17 cellular contexts compared by ENCODE assay signal in genomic region chr19:40057166-40057565, GRCh38. TPM values are rescaled to one million over a fixed set of nuclear protein-coding genes. Genes with fewer than 3 reads are reported as not detected.
DNase-seq lines count a peak whose midpoint lies in the region; ATAC-seq and TF ChIP-seq lines count a peak whose summit lies in the region.
"Had no signal": no experiment of that assay in that cellular context is flagged by ENCODE, and none has a peak within 500 bp of the region (broad histone marks: within the 10 kb centered on the region; RNA-seq: fewer than 3 reads in every experiment).

No MANE protein-coding gene starts in this region.

- H3K4me2 ChIP-seq in neural cell (ENCODE audit: low read length) = no peak overlapping the region

- peaks cover 22% of the 10 kb centered on the region for H3K9me3 ChIP-seq in neural cell (ENCODE audit: low read length)

- no peak for TF ChIP-seq EP300 in neural cell (conservative IDR thresholded peaks at IDR 0.05; ENCODE audit: poor library complexity, severe bottlenecking)

- H3K36me3 Mint-ChIP-seq in T-helper 1 cell treated with Interleukin-12 subunit alpha and Interleukin-12 subunit beta and Interleukin-4 antibody, amounts not matched to agents 30 μg/mL and 1 μg/mL, for 36 hours (ENCODE audit: low read depth) = peaks cover 33% of the 10 kb centered on the region
- H3K36me3 Mint-ChIP-seq in activated naive CD8-positive, alpha-beta T cell treated with anti-CD3 and anti-CD28 coated beads, Interleukin-2, amount 10 ng/mL, durations not matched to agents 7 days and 5 days = peaks cover 27% of the 10 kb centered on the region

- TF ChIP-seq CTCF in LNCaP clone FGC (IDR thresholded peaks at IDR 0.05; ENCODE audit: control insufficient read depth, extremely low read depth, insufficient read depth) (no peak), neural cell (IDR thresholded peaks at IDR 0.05; ENCODE audit: poor library complexity, severe bottlenecking) (no peak)

- H4K20me1 ChIP-seq in neural cell (ENCODE audit: insufficient read depth) = no peaks in the 10 kb centered on the region

- peak overlapping the region; percentile 99 for H3K4me3 Mint-ChIP-seq in T-helper 1 cell treated with Interleukin-12 subunit alpha and Interleukin-12 subunit beta and Interleukin-4 antibody, amounts not matched to agents 30 μg/mL and 1 μg/mL, for 36 hours
- peak overlapping the region; percentile 99 for H3K4me3 Mint-ChIP-seq in activated naive CD8-positive, alpha-beta T cell treated with anti-CD3 and anti-CD28 coated beads, Interleukin-2, amount 10 ng/mL, durations not matched to agents 7 days and 5 days

- H3F3A ChIP-seq in neural cell (ENCODE audit: insufficient read depth, low read length, poor library complexity, severe bottlenecking) = no peaks in the 10 kb centered on the region

- peaks cover 33% of the 10 kb centered on the region for H3K4me1 Mint-ChIP-seq in T-helper 1 cell treated with Interleukin-12 subunit alpha and Interleukin-12 subunit beta and Interleukin-4 antibody, amounts not matched to agents 30 μg/mL and 1 μg/mL, for 36 hours (ENCODE audit: low read depth)
- peaks cover 40% of the 10 kb centered on the region for H3K4me1 Mint-ChIP-seq in activated naive CD8-positive, alpha-beta T cell treated with anti-CD3 and anti-CD28 coated beads, Interleukin-2, amount 10 ng/mL, durations not matched to agents 7 days and 5 days

- peak overlapping the region; percentile 91 for H3K4me3 ChIP-seq in LNCaP clone FGC (ENCODE audit: low read depth, low read length)
- peak overlapping the region; percentile 84 for H3K4me3 ChIP-seq in neural cell (ENCODE audit: low read length)

- H3K9me2 ChIP-seq in neural cell (ENCODE audit: insufficient read depth, low read length) = no peaks in the 10 kb centered on the region

- H3K27ac ChIP-seq in neural cell (ENCODE audit: low read length) = no peak overlapping the region

- peaks cover 36% of the 10 kb centered on the region for H3K79me2 ChIP-seq in neural cell (replicated peaks; ENCODE audit: insufficient read depth, low read length)

- no peak overlapping the region for H2AFZ ChIP-seq in neural cell (ENCODE audit: low read depth, low read length)

- TF ChIP-seq RAD21 in neural cell (conservative IDR thresholded peaks at IDR 0.05) = no peak

- POLR2A ChIA-PET in activated naive CD8-positive, alpha-beta T cell treated with anti-CD3 and anti-CD28 coated beads, Interleukin-2, amount 10 ng/mL, durations not matched to agents 7 days and 5 days (lab: Charles Lee) = no interaction called here

- H3K27me3 Mint-ChIP-seq in T-helper 1 cell treated with Interleukin-12 subunit alpha and Interleukin-12 subunit beta and Interleukin-4 antibody, amounts not matched to agents 30 μg/mL and 1 μg/mL, for 36 hours (ENCODE audit: low read depth) = peaks cover 24% of the 10 kb centered on the region
- peaks cover 16% of the 10 kb centered on the region for H3K27me3 Mint-ChIP-seq in activated naive CD8-positive, alpha-beta T cell treated with anti-CD3 and anti-CD28 coated beads, Interleukin-2, amount 10 ng/mL, durations not matched to agents 7 days and 5 days

- no peak for ATAC-seq in activated naive CD8-positive, alpha-beta T cell treated with anti-CD3 and anti-CD28 coated beads, Interleukin-2, amount 10 ng/mL, durations not matched to agents 7 days and 5 days (ENCODE audit: low read depth)
- ATAC-seq in GM21786 (IDR thresholded peaks at IDR 0.05; ENCODE audit: unreplicated experiment) (no peak), HG03135 (IDR thresholded peaks at IDR 0.05; ENCODE audit: unreplicated experiment) (no peak)
- ATAC-seq: gastroesophageal sphincter, Right ventricle myocardium inferior had no signal

- no peaks in the 10 kb centered on the region for H3K36me3 ChIP-seq in neural cell (ENCODE audit: insufficient read depth, low read length)
- H3K36me3 ChIP-seq: gastroesophageal sphincter, upper lobe of left lung had no signal

- no peak for DNase-seq in T-helper 1 cell
- DNase-seq in LNCaP clone FGC (ENCODE audit: low read depth) = no peak
- DNase-seq in activated naive CD8-positive, alpha-beta T cell treated with anti-CD3 and anti-CD28 coated beads, Interleukin-2, amount 10 ng/mL, durations not matched to agents 7 days and 5 days = no peak
- DNase-seq in SIG-M5 treated with dmso at 0.1 percent for 504 hours (lab: John Stamatoyannopoulos, UW; ENCODE audit: unreplicated experiment) = no peak
- DNase-seq: 8988T; DMS53; HCEC 1CT; NCI-H1436; NCI-H510A; stimulated activated CD4-positive, alpha-beta T cell treated with anti-CD3 and anti-CD28 coated beads, Interleukin-12 subunit alpha, Interleukin-12 subunit beta, amount 100 ng/mL, for 4 hours; upper lobe of left lung had no signal

- H3K27me3 ChIP-seq in neural cell (ENCODE audit: insufficient read depth, low read depth, low read length) = no peaks in the 10 kb centered on the region
- H3K27me3 ChIP-seq: gastroesophageal sphincter, upper lobe of left lung had no signal

- H3K9ac ChIP-seq in neural cell (ENCODE audit: low read length) = no peak overlapping the region

- no peak overlapping the region for H3K27ac Mint-ChIP-seq in T-helper 1 cell treated with Interleukin-12 subunit alpha and Interleukin-12 subunit beta and Interleukin-4 antibody, amounts not matched to agents 30 μg/mL and 1 μg/mL, for 36 hours
- H3K27ac Mint-ChIP-seq in activated naive CD8-positive, alpha-beta T cell treated with anti-CD3 and anti-CD28 coated beads, Interleukin-2, amount 10 ng/mL, durations not matched to agents 7 days and 5 days = no peak overlapping the region

- peaks cover 45% of the 10 kb centered on the region for H3K9me3 Mint-ChIP-seq in T-helper 1 cell treated with Interleukin-12 subunit alpha and Interleukin-12 subunit beta and Interleukin-4 antibody, amounts not matched to agents 30 μg/mL and 1 μg/mL, for 36 hours
- peaks cover 27% of the 10 kb centered on the region for H3K9me3 Mint-ChIP-seq in activated naive CD8-positive, alpha-beta T cell treated with anti-CD3 and anti-CD28 coated beads, Interleukin-2, amount 10 ng/mL, durations not matched to agents 7 days and 5 days

TF ChIP-seq in neural cell, 6 proteins besides CTCF, POLR2A, EP300 and RAD21:
- TF ChIP-seq REST (IDR thresholded peaks at IDR 0.05; ENCODE audit: borderline replicate concordance) = no peak
- TF ChIP-seq SMC3 (conservative IDR thresholded peaks at IDR 0.05; ENCODE audit: poor library complexity) = no peak
- TF ChIP-seq MXI1 (conservative IDR thresholded peaks at IDR 0.05; ENCODE audit: poor library complexity, severe bottlenecking) = no peak
- no peak for TF ChIP-seq EZH2 (IDR thresholded peaks at IDR 0.05; ENCODE audit: borderline replicate concordance, insufficient read depth, low read length, poor library complexity, severe bottlenecking)
- TF ChIP-seq TAF1 (IDR thresholded peaks at IDR 0.05; ENCODE audit: low read depth) = no peak
- no peak for TF ChIP-seq POLR2AphosphoS5 (IDR thresholded peaks at IDR 0.05)

RNA-seq across cellular contexts. Expression of gene ZNF780B, which starts 1.1 kb away (rescaled TPM):
- total RNA-seq in activated naive CD8-positive, alpha-beta T cell treated with anti-CD3 and anti-CD28 coated beads, Interleukin-2, amount 10 ng/mL, durations not matched to agents 7 days and 5 days = 10 to 100 TPM; 35.6 to 39.4 TPM
- polyA plus RNA-seq in neural cell = 28.8 and 30.8 TPM in 2 replicates
- 101 and 105 TPM in 2 replicates for polyA minus RNA-seq in neural cell

RNA-seq across cellular contexts. Expression of gene ZNF780A, which starts 33.6 kb away (rescaled TPM):
- 10 to 100 TPM; 30.2 to 32.2 TPM for total RNA-seq in activated naive CD8-positive, alpha-beta T cell treated with anti-CD3 and anti-CD28 coated beads, Interleukin-2, amount 10 ng/mL, durations not matched to agents 7 days and 5 days
- polyA plus RNA-seq in neural cell = 7.4 and 8.4 TPM in 2 replicates
- polyA minus RNA-seq in neural cell = 42.9 and 56.5 TPM in 2 replicates
